ENCODE assay signal across 16 cellular contexts in the genomic region with DNA sequence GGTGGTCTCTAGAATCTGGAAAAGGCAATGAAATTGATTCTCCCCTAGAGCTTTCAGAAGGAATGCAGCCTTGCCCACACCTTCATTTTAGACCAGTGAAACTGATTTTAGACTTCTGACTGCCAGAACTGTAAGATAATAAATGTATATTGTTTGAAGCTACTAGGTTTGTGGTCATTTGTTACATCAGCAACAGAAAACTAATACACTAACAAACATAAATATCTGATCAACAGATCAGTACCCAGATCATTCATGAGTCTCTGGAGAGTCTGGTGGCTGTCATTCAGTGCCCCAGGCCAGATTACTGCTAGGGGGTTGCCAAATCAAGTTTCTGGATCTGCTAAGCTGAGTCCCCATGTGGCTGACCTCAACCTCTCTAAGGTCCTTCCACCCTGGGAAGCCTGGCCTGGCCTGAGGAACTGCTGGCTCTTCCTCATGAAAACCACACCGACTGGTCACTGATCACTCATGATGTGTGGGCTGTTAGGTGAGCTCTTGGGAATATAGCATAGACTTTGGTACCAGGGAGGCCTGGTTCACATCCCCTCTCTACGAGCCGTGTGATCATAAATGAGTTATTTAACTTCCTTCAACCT.
"Had no signal": no experiment of that assay in that cellular context is flagged by ENCODE, and none has a peak within 500 bp of the region (broad histone marks: within the 10 kb centered on the region; RNA-seq: fewer than 3 reads in every experiment).

No MANE protein-coding gene starts in this region.

- H3K9me3 Mint-ChIP-seq: activated CD4-positive, alpha-beta T cell treated with anti-CD3 and anti-CD28 coated beads, Interleukin-2, amount 10 ng/mL, durations not matched to agents 7 days and 5 days; activated naive CD8-positive, alpha-beta T cell treated with anti-CD3 and anti-CD28 coated beads for 36 hours; neural crest cell; T-helper 2 cell treated with Interferon-gamma antibody and Interleukin-4, amounts not matched to agents 5 μg/mL and 100 μg/mL, for 36 hours had no signal

- H3K36me3 Mint-ChIP-seq: activated naive CD8-positive, alpha-beta T cell treated with anti-CD3 and anti-CD28 coated beads for 36 hours; brain had no signal

- H3K9me3 ChIP-seq: heart left ventricle, thyroid gland, uterus had no signal

- H3K36me3 ChIP-seq: heart left ventricle, thyroid gland, uterus had no signal

- H3K4me3 Mint-ChIP-seq: activated CD4-positive, alpha-beta T cell treated with anti-CD3 and anti-CD28 coated beads, Interleukin-2, amount 10 ng/mL, durations not matched to agents 7 days and 5 days; activated naive CD8-positive, alpha-beta T cell treated with anti-CD3 and anti-CD28 coated beads for 36 hours; activated T-helper 1 cell treated with anti-CD3 and anti-CD28 coated beads, Interleukin-12 subunit alpha, Interleukin-12 subunit beta, Interleukin-2, Interleukin-4 antibody, amounts not matched to agents 30 ng/mL and 10 ng/mL and 1 ng/mL, durations not matched to agents 14 hours and 24 hours and 36 hours; brain; neural crest cell; T-helper 2 cell treated with Interferon-gamma antibody and Interleukin-4, amounts not matched to agents 5 μg/mL and 100 μg/mL, for 36 hours had no signal

- H3K4me1 ChIP-seq: thyroid gland, uterus had no signal

- H3K4me1 Mint-ChIP-seq: activated CD4-positive, alpha-beta T cell treated with anti-CD3 and anti-CD28 coated beads, Interleukin-2, amount 10 ng/mL, durations not matched to agents 7 days and 5 days; activated naive CD8-positive, alpha-beta T cell treated with anti-CD3 and anti-CD28 coated beads for 36 hours; brain; neural crest cell had no signal

- H3K27me3 ChIP-seq: heart left ventricle, thyroid gland, uterus had no signal

- H3K27ac Mint-ChIP-seq: activated CD4-positive, alpha-beta T cell treated with anti-CD3 and anti-CD28 coated beads, Interleukin-2, amount 10 ng/mL, durations not matched to agents 7 days and 5 days; activated naive CD8-positive, alpha-beta T cell treated with anti-CD3 and anti-CD28 coated beads for 36 hours; activated T-helper 1 cell treated with anti-CD3 and anti-CD28 coated beads, Interleukin-12 subunit alpha, Interleukin-12 subunit beta, Interleukin-2, Interleukin-4 antibody, amounts not matched to agents 30 ng/mL and 10 ng/mL and 1 ng/mL, durations not matched to agents 14 hours and 24 hours and 36 hours; brain; T-helper 2 cell treated with Interferon-gamma antibody and Interleukin-4, amounts not matched to agents 5 μg/mL and 100 μg/mL, for 36 hours had no signal

- H3K4me3 ChIP-seq: heart left ventricle, thyroid gland, uterus had no signal

- DNase-seq: activated CD4-positive, alpha-beta T cell treated with anti-CD3 and anti-CD28 coated beads, Interleukin-2, amount 10 ng/mL, durations not matched to agents 7 days and 5 days; activated CD4-positive, CD25-positive, alpha-beta regulatory T cell; activated naive CD8-positive, alpha-beta T cell treated with anti-CD3 and anti-CD28 coated beads for 36 hours; amygdala; central memory CD4-positive, alpha-beta T cell; cortex of kidney; effector CD4-positive, alpha-beta T cell; foreskin melanocyte; heart left ventricle; stimulated activated CD4-positive, alpha-beta T cell treated with anti-CD3 and anti-CD28 coated beads, Interleukin-1b, Interleukin-23, amount 100 ng/mL, for 48 hours; thyroid gland; uterus had no signal

- H3K27me3 Mint-ChIP-seq: activated CD4-positive, alpha-beta T cell treated with anti-CD3 and anti-CD28 coated beads, Interleukin-2, amount 10 ng/mL, durations not matched to agents 7 days and 5 days had no signal

- H3K27ac ChIP-seq: heart left ventricle, thyroid gland, uterus had no signal
